1 cellular context compared by ENCODE assay signal in genomic region chr4:152892985-152893384, GRCh38.
TF ChIP-seq lines count a peak whose summit lies in the region.

No MANE protein-coding gene starts in this region.

TF ChIP-seq in GM23338, 12 proteins besides CTCF, POLR2A, EP300 and RAD21 (continued from another document):
- TF ChIP-seq REST (IDR thresholded peaks at IDR 0.05; ENCODE audit: unreplicated experiment): no peak
- no peak for TF ChIP-seq ZNF114 (CRISPR knock-in tag; IDR thresholded peaks at IDR 0.05)
- TF ChIP-seq JUNB (IDR thresholded peaks at IDR 0.05; ENCODE audit: unreplicated experiment): no peak
- no peak for TF ChIP-seq ETS1 (IDR thresholded peaks at IDR 0.05)
- TF ChIP-seq EZH2 (IDR thresholded peaks at IDR 0.05; ENCODE audit: low read depth, unreplicated experiment): no peak
- no peak for TF ChIP-seq NANOG (IDR thresholded peaks at IDR 0.05; ENCODE audit: borderline replicate concordance)
- TF ChIP-seq STAT1 (IDR thresholded peaks at IDR 0.05; ENCODE audit: unreplicated experiment): no peak
- TF ChIP-seq CREB1 (CRISPR knock-in tag; IDR thresholded peaks at IDR 0.05; ENCODE audit: low read depth): no peak
TF ChIP-seq in GM23338: peak in this region for 0.
